In the genomic region with DNA sequence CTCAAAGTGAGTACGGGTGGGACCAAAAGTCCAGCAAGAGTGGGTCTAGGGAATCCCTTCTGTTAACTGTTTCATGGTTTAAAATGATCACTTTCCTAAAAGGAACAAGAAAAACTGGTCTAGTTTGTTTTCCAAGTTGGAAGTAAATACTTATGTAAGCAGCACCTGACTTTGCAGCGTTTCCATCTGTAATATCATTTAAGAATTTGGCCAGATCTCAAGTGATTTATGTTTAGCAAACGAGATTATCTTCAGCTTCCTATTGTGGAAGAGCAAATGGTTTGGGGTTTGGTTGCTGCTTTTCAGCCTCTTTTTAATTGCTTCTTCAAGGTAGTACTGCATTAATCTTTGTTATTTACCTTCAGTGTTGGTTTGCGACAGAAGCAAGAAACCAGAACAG, we compare ENCODE assay signal across 1 cellular context.
TF ChIP-seq lines count a peak whose summit lies in the region.

No MANE protein-coding gene starts in this region.

TF ChIP-seq in HEK293, 187 proteins besides CTCF, POLR2A, EP300 and RAD21 (continued from another document):
- TF ChIP-seq PRDM6 (tag by site-specific recombination; IDR thresholded peaks at IDR 0.05) (no peak; the same call in 1 of the 2 replicates), ZNF76 (tag by site-specific recombination; IDR thresholded peaks at IDR 0.05; ENCODE audit: borderline replicate concordance, low read depth) (no peak), ZFP41 (tag by site-specific recombination; IDR thresholded peaks at IDR 0.05; ENCODE audit: borderline replicate concordance) (no peak)
- TF ChIP-seq, protein P1, sequence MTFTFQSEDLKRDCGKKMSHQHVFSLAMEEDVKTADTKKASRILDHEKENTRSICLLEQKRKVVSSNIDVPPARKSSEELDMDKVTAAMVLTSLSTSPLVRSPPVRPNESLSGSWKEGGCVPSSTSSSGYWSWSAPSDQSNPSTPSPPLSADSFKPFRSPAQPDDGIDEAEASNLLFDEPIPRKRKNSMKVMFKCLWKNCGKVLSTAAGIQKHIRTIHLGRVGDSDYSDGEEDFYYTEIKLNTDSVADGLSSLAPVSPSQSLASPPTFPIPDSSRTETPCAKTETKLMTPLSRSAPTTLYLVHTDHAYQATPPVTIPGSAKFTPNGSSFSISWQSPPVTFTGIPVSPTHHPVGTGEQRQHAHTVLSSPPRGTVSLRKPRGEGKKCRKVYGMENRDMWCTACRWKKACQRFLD (tag by site-specific recombination; IDR thresholded peaks at IDR 0.05), result no peak
- TF ChIP-seq, protein P2, sequence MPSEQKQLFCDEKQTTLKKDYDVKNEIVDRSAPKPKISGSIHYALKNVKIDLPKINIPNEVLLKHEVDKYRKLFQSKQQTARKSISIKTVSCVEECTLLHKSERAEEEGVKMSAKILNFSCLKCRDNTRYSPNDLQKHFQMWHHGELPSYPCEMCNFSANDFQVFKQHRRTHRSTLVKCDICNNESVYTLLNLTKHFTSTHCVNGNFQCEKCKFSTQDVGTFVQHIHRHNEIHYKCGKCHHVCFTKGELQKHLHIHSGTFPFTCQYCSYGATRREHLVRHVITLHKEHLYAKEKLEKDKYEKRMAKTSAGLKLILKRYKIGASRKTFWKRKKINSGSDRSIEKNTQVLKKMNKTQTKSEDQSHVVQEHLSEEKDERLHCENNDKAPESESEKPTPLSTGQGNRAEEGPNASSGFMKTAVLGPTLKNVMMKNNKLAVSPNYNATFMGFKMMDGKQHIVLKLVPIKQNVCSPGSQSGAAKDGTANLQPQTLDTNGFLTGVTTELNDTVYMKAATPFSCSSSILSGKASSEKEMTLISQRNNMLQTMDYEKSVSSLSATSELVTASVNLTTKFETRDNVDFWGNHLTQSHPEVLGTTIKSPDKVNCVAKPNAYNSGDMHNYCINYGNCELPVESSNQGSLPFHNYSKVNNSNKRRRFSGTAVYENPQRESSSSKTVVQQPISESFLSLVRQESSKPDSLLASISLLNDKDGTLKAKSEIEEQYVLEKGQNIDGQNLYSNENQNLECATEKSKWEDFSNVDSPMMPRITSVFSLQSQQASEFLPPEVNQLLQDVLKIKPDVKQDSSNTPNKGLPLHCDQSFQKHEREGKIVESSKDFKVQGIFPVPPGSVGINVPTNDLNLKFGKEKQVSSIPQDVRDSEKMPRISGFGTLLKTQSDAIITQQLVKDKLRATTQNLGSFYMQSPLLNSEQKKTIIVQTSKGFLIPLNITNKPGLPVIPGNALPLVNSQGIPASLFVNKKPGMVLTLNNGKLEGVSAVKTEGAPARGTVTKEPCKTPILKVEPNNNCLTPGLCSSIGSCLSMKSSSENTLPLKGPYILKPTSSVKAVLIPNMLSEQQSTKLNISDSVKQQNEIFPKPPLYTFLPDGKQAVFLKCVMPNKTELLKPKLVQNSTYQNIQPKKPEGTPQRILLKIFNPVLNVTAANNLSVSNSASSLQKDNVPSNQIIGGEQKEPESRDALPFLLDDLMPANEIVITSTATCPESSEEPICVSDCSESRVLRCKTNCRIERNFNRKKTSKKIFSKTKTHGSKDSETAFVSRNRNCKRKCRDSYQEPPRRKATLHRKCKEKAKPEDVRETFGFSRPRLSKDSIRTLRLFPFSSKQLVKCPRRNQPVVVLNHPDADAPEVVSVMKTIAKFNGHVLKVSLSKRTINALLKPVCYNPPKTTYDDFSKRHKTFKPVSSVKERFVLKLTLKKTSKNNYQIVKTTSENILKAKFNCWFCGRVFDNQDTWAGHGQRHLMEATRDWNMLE (tag by site-specific recombination; conservative IDR thresholded peaks at IDR 0.05; ENCODE audit: low read depth), result no peak
TF ChIP-seq in HEK293: peak in this region for 2.
